Comparison of ENCODE assay signal across 16 cellular contexts in genomic region chr3:15632212-15632580, GRCh38. TPM values are rescaled to one million over a fixed set of nuclear protein-coding genes. Genes with fewer than 3 reads are reported as not detected.
A peak's percentile ranks its signal among the peaks of the same experiment; 100 is the strongest.
DNase-seq lines count a peak whose midpoint lies in the region; ATAC-seq and TF ChIP-seq lines count a peak whose summit lies in the region.
"Had no signal": no experiment of that assay in that cellular context is flagged by ENCODE, and none has a peak within 500 bp of the region (broad histone marks: within the 10 kb centered on the region; RNA-seq: fewer than 3 reads in every experiment).

No MANE protein-coding gene starts in this region.

- DNase-seq in IMR-90, result no peak
- DNase-seq in mesendoderm, result no peak
- DNase-seq in DMS 273 (lab: John Stamatoyannopoulos, UW; ENCODE audit: unreplicated experiment), result no peak
- DNase-seq in activated CD4-positive, CD25-positive, alpha-beta regulatory T cell (lab: John Stamatoyannopoulos, UW), result no peak
- DNase-seq: activated CD8-positive, alpha-beta memory T cell treated with anti-CD3 and anti-CD28 coated beads, Interleukin-2, amount 10 ng/mL, durations not matched to agents 7 days and 5 days; activated effector memory CD4-positive, alpha-beta T cell treated with anti-CD3 and anti-CD28 coated beads, Interleukin-2, amount 50 U/mL, for 16 hours; DMS 273 treated with DMSO at 0.1 percent for 48 hours; GOT3; NK-92 treated with Interleukin-12 subunit alpha and Interleukin-12 subunit beta, amount 100 ng/mL, for 24 hours; stimulated activated CD4-positive, alpha-beta T cell treated with anti-CD3 and anti-CD28 coated beads, Interleukin-2, amount 100 ng/mL, for 48 hours; T-cell; tibial artery had no signal

- peaks cover 12 to 36% of the 10 kb centered on the region in 2 experiments; a peak in 3 of 4 replicates for H3K79me1 ChIP-seq in IMR-90 (ENCODE audit: low read depth in 1 of 2, low read length in 2 of 2)
- no peaks in the 10 kb centered on the region for H3K79me1 ChIP-seq in mesendoderm (ENCODE audit: low read length)

- peak overlapping the region; percentile 96 for H2BK20ac ChIP-seq in IMR-90 (ENCODE audit: low read depth, low read length)

- H3K4me2 ChIP-seq in IMR-90 (ENCODE audit: low read depth, low read length), result no peak overlapping the region
- no peak overlapping the region for H3K4me2 ChIP-seq in mesendoderm (ENCODE audit: low read length)
- H3K4me2 ChIP-seq: BLaER1 had no signal

- peak overlapping the region; percentile 97 for H4K91ac ChIP-seq in IMR-90 (ENCODE audit: insufficient read depth, low read depth, low read length)

- peak overlapping the region; percentile 91 for H3K14ac ChIP-seq in IMR-90 (replicated peaks; ENCODE audit: low read depth, low read length)

- H3K18ac ChIP-seq in IMR-90 (ENCODE audit: low read depth, low read length) (peak overlapping the region; percentile 92), mesendoderm (ENCODE audit: low read length) (no peak overlapping the region)

- H3K23ac ChIP-seq in IMR-90 (ENCODE audit: low read depth, low read length) (peak overlapping the region; percentile 97), mesendoderm (ENCODE audit: low read length) (no peak overlapping the region)

- H3K9me1 ChIP-seq in IMR-90 (ENCODE audit: insufficient read depth, low read length), result peaks cover 24% of the 10 kb centered on the region

- peak overlapping the region; percentile 83 for H2AK9ac ChIP-seq in IMR-90 (replicated peaks; ENCODE audit: low read depth, low read length, poor library complexity)

- no peaks in the 10 kb centered on the region for H3K9me3 Mint-ChIP-seq in brain
- H3K9me3 Mint-ChIP-seq: T-cell had no signal

- H2BK120ac ChIP-seq in IMR-90 (ENCODE audit: low read depth, low read length) (peak overlapping the region; percentile 95), mesendoderm (ENCODE audit: low read depth, low read length) (no peak overlapping the region)

- no peaks in the 10 kb centered on the region for H3K27me3 ChIP-seq in IMR-90 (ENCODE audit: control insufficient read depth, insufficient read depth, low read length)
- H3K27me3 ChIP-seq in mesendoderm (ENCODE audit: insufficient read depth, low read length, poor library complexity), result no peaks in the 10 kb centered on the region
- H3K27me3 ChIP-seq in subcutaneous abdominal adipose tissue (ENCODE audit: control insufficient read depth in 5 of 5, insufficient read depth in 4 of 5, low read length in 5 of 5), result no peaks in the 10 kb centered on the region
- H3K27me3 ChIP-seq: BLaER1, tibial artery had no signal

- H3K4me3 Mint-ChIP-seq in brain, result no peak overlapping the region
- H3K4me3 Mint-ChIP-seq: activated CD8-positive, alpha-beta memory T cell treated with anti-CD3 and anti-CD28 coated beads, Interleukin-2, amount 10 ng/mL, durations not matched to agents 7 days and 5 days; T-cell had no signal

- H3K4me3 ChIP-seq in IMR-90 (ENCODE audit: insufficient read depth, low read depth, low read length) (no peak overlapping the region), mesendoderm (ENCODE audit: low read length) (no peak overlapping the region), subcutaneous abdominal adipose tissue (ENCODE audit: low read depth in 1 of 5, low read length in 5 of 5) (no peak overlapping the region)
- H3K4me3 ChIP-seq: BLaER1, tibial artery had no signal

- ATAC-seq in IMR-90 (ENCODE audit: low read depth), result no peak
- no peak for ATAC-seq in GM19324 (IDR thresholded peaks at IDR 0.05; ENCODE audit: low FRiP score, unreplicated experiment)
- ATAC-seq: activated CD8-positive, alpha-beta memory T cell treated with anti-CD3 and anti-CD28 coated beads, Interleukin-2, amount 10 ng/mL, durations not matched to agents 7 days and 5 days; T-cell had no signal

- no peaks in the 10 kb centered on the region for H3K79me2 ChIP-seq in mesendoderm (ENCODE audit: control insufficient read depth, insufficient read depth, low read length)

- peaks cover 5% of the 10 kb centered on the region for H3K27me3 Mint-ChIP-seq in brain
- H3K27me3 Mint-ChIP-seq: activated CD8-positive, alpha-beta memory T cell treated with anti-CD3 and anti-CD28 coated beads, Interleukin-2, amount 10 ng/mL, durations not matched to agents 7 days and 5 days; T-cell had no signal

- H4K5ac ChIP-seq in IMR-90 (ENCODE audit: low read depth, low read length), result peak overlapping the region; percentile 31
- H4K5ac ChIP-seq in mesendoderm (ENCODE audit: low read length), result no peak overlapping the region

- dilution Hi-C loops in IMR-90 (cut with HindIII; ENCODE audit: low sequenced_read_pairs, unreplicated experiment), result no loop called here

- H3K36me3 ChIP-seq in IMR-90 (ENCODE audit: control insufficient read depth, insufficient read depth, low read length) (no peaks in the 10 kb centered on the region), mesendoderm (ENCODE audit: control insufficient read depth, insufficient read depth, low read length) (no peaks in the 10 kb centered on the region), subcutaneous abdominal adipose tissue (ENCODE audit: control insufficient read depth in 5 of 5, insufficient read depth in 5 of 5, low read length in 5 of 5) (peaks cover 0 to 3% (median 0%) of the 10 kb centered on the region in 5 donors)
- H3K36me3 ChIP-seq: BLaER1 had no signal

- intact Hi-C loops in IMR-90 (cut with micrococcal nuclease), result loop anchor here (5.0 to 10.0 kb wide), 3 partner anchors 165 to 613 kb away; partner anchors contain the start of gene ANKRD28

- H3K4me1 Mint-ChIP-seq in brain, result peaks cover 69% of the 10 kb centered on the region

- H3K56ac ChIP-seq in IMR-90 (ENCODE audit: extremely low read depth, insufficient read depth, low read length) (peak overlapping the region; percentile 92; the same call in 1 of the 2 replicates), mesendoderm (ENCODE audit: low read length) (peak overlapping the region; percentile 11)

- H3K9me3 ChIP-seq in IMR-90 (ENCODE audit: control insufficient read depth, insufficient read depth, low read length) (no peaks in the 10 kb centered on the region), subcutaneous abdominal adipose tissue (ENCODE audit: control insufficient read depth in 5 of 5, low read length in 5 of 5) (no peaks in the 10 kb centered on the region)
- H3K9me3 ChIP-seq: BLaER1, tibial artery had no signal

- H2BK5ac ChIP-seq in IMR-90 (ENCODE audit: low read depth, low read length, poor library complexity, severe bottlenecking) (peak overlapping the region; percentile 86), mesendoderm (ENCODE audit: low read length) (no peak overlapping the region)

- H3K9ac ChIP-seq in IMR-90 (ENCODE audit: low read depth, low read length), result peak overlapping the region; percentile 3; the same call in 1 of the 2 replicates
- H3K9ac ChIP-seq in mesendoderm (ENCODE audit: low read length), result no peak overlapping the region
- H3K9ac ChIP-seq in subcutaneous abdominal adipose tissue (ENCODE audit: low read length in 5 of 5), result no peak overlapping the region
- H3K9ac ChIP-seq: BLaER1 had no signal

- H3K4ac ChIP-seq in IMR-90 (ENCODE audit: low read depth, low read length) (peak overlapping the region; percentile 94), mesendoderm (ENCODE audit: low read depth, low read length) (no peak overlapping the region)

- H4K8ac ChIP-seq in IMR-90 (ENCODE audit: low read depth in 2 of 2, low read length in 2 of 2) (peak overlapping the region; percentile 83 to 93), mesendoderm (ENCODE audit: low read depth, low read length) (no peak overlapping the region)

- in situ Hi-C loops in IMR-90 (cut with MboI; ENCODE audit: low sequenced_read_pairs), result loop anchor here (25.0 kb wide), 2 partner anchors 430 to 605 kb away; no protein-coding TSS in a partner anchor

- H3K4me1 ChIP-seq in IMR-90 (ENCODE audit: control insufficient read depth, insufficient read depth, low read length) (peaks cover 36% of the 10 kb centered on the region), mesendoderm (ENCODE audit: control insufficient read depth, low read depth, low read length) (no peaks in the 10 kb centered on the region), subcutaneous abdominal adipose tissue (ENCODE audit: control insufficient read depth in 5 of 5, insufficient read depth in 5 of 5, low read length in 5 of 5) (peaks cover 9 to 60% (median 52%) of the 10 kb centered on the region in 5 donors)

- CTCF ChIA-PET in IMR-90 (lab: Yijun Ruan, JAX), result no interaction called here

- H3K36me3 Mint-ChIP-seq in brain, result no peaks in the 10 kb centered on the region

- H3K27ac ChIP-seq in IMR-90 (ENCODE audit: insufficient read depth, low read length) (peak overlapping the region; percentile 70), mesendoderm (ENCODE audit: low read depth, low read length) (no peak overlapping the region), subcutaneous abdominal adipose tissue (ENCODE audit: low read depth, low read length) (peak overlapping the region; percentile 89)
- H3K27ac ChIP-seq: BLaER1, tibial artery had no signal

- H2AFZ ChIP-seq in IMR-90 (replicated peaks; ENCODE audit: low read length, poor library complexity), result peak overlapping the region; percentile 70

- BruUV-seq in IMR-90 (replicated peaks; lab: Mats Ljungman, UMichigan), result no TSS peak

- H2BK15ac ChIP-seq in IMR-90 (ENCODE audit: low read depth, low read length), result peak overlapping the region; percentile 98
- H2BK15ac ChIP-seq in mesendoderm (replicated peaks; ENCODE audit: low read depth), result no peak overlapping the region

- peak overlapping the region in 4 of 5 experiments; percentile 58 to 95 (median 75) for H3K27ac Mint-ChIP-seq in brain
- H3K27ac Mint-ChIP-seq: activated CD8-positive, alpha-beta memory T cell treated with anti-CD3 and anti-CD28 coated beads, Interleukin-2, amount 10 ng/mL, durations not matched to agents 7 days and 5 days had no signal

- no peaks in the 10 kb centered on the region for H4K20me1 ChIP-seq in IMR-90 (ENCODE audit: insufficient read depth, low read length)
- H4K20me1 ChIP-seq: BLaER1 had no signal

- no peak for TF ChIP-seq POLR2A in IMR-90 (IDR thresholded peaks at IDR 0.05; ENCODE audit: low read depth, low read length)

- TF ChIP-seq CTCF in IMR-90 (conservative IDR thresholded peaks at IDR 0.05; ENCODE audit: low read depth, low read length) (no peak), brain (conservative IDR thresholded peaks at IDR 0.05) (no peak)

- H2AK5ac ChIP-seq in IMR-90 (ENCODE audit: low read depth, low read length) (peak overlapping the region; percentile 91), mesendoderm (ENCODE audit: low read length) (no peak overlapping the region)

- no peak for TF ChIP-seq RAD21 in IMR-90 (IDR thresholded peaks at IDR 0.05; ENCODE audit: low read length)

- POLR2A ChIA-PET in IMR-90 (lab: Charles Lee; ENCODE audit: unreplicated experiment), result no interaction called here

- WGBS in IMR-90 (ENCODE audit: extremely low coverage in 2 of 2, insufficient read length in 1 of 2), 2 experiments, result 87% methylated on average over 3 of the region's 4 CpGs; no CpG with 5 or more reads in 1 of the 2 experiments
- WGBS in mesendoderm (ENCODE audit: extremely low coverage, insufficient coverage, low lambda C conversion rate), result no CpG with 5 or more reads among the region's 4 CpGs

RNA-seq across cellular contexts. Expression of gene BTD, which starts 30.7 kb away (rescaled TPM):
- 14.2 and 21.1 TPM in 2 replicates for total RNA-seq in IMR-90 (2012; rRNA removed)
- 12.0 and 14.8 TPM in 2 replicates for polyA plus RNA-seq in IMR-90 (2012; rRNA removed)
- polyA plus RNA-seq in IMR-90 (2012; cell fraction: cytosol; rRNA removed), result 9.0 and 13.6 TPM in 2 replicates
- 7.5 and 11.5 TPM in 2 replicates for polyA plus RNA-seq in IMR-90 (2012; cell fraction: nucleus; rRNA removed; ENCODE audit: low replicate concordance)
- 16.5 TPM for polyA plus RNA-seq in brain (ENCODE audit: insufficient read depth, low read depth, low replicate concordance)
- 15.7 TPM for polyA plus RNA-seq in mesendoderm (2013, experiment 1 of 2)
- polyA plus RNA-seq in mesendoderm (2013, experiment 2 of 2), result 15.1 TPM

RNA-seq across cellular contexts. Expression of gene HACL1, which starts 30.8 kb away (rescaled TPM):
- 28.1 and 31.4 TPM in 2 replicates for total RNA-seq in IMR-90 (2012; rRNA removed)
- polyA plus RNA-seq in IMR-90 (2012; rRNA removed) (9.9 and 11.1 TPM in 2 replicates), brain (ENCODE audit: insufficient read depth, low read depth, low replicate concordance) (10.7 TPM)
- polyA plus RNA-seq in IMR-90 (2012; cell fraction: cytosol; rRNA removed), result 5.4 and 7.0 TPM in 2 replicates
- polyA plus RNA-seq in IMR-90 (2012; cell fraction: nucleus; rRNA removed; ENCODE audit: low replicate concordance), result 7.2 and 16.3 TPM in 2 replicates
- 28.8 TPM for polyA plus RNA-seq in mesendoderm (2013, experiment 1 of 2)
- 27.7 TPM for polyA plus RNA-seq in mesendoderm (2013, experiment 2 of 2)
